In genomic region chr18:59696311-59697235, GRCh38 we compare ENCODE assay signal across 8 cellular contexts. TPM values are rescaled to one million over a fixed set of nuclear protein-coding genes. Genes with fewer than 3 reads are reported as not detected.
DNase-seq lines count a peak whose midpoint lies in the region; ATAC-seq lines count a peak whose summit lies in the region.

No MANE protein-coding gene starts in this region.

- H3K4me1 ChIP-seq in iPS-18a (ENCODE audit: control insufficient read depth, low read depth, low read length) = peaks cover 46% of the 10 kb centered on the region
- H3K4me1 ChIP-seq in CD4-positive, alpha-beta memory T cell (ENCODE audit: insufficient read depth, low read length) = no peaks in the 10 kb centered on the region
- H3K4me1 ChIP-seq in effector memory CD4-positive, alpha-beta T cell (ENCODE audit: control insufficient read depth, insufficient read depth, low read length, poor library complexity, severe bottlenecking) = no peaks in the 10 kb centered on the region

- H3K27ac ChIP-seq in iPS-18a (ENCODE audit: low read length) = no peak overlapping the region
- H3K27ac ChIP-seq in CD4-positive, alpha-beta memory T cell (ENCODE audit: low read depth, low read length) = no peak overlapping the region
- no peak overlapping the region for H3K27ac ChIP-seq in effector memory CD4-positive, alpha-beta T cell (ENCODE audit: insufficient read depth, low read length, poor library complexity, severe bottlenecking)

- intact Hi-C loops in CD4-positive, alpha-beta memory T cell (cut with micrococcal nuclease) = no loop called here

- no peaks in the 10 kb centered on the region for H3K9me3 ChIP-seq in iPS-18a (ENCODE audit: control insufficient read depth, low read depth, low read length)
- H3K9me3 ChIP-seq in CD4-positive, alpha-beta memory T cell (ENCODE audit: control insufficient read depth in 1 of 2, low read length in 2 of 2) = no peaks in the 10 kb centered on the region
- no peaks in the 10 kb centered on the region for H3K9me3 ChIP-seq in effector memory CD4-positive, alpha-beta T cell (ENCODE audit: control insufficient read depth, low read length)

- H3K4me1 Mint-ChIP-seq in activated naive CD8-positive, alpha-beta T cell treated with anti-CD3 and anti-CD28 coated beads, Interleukin-2, amount 50 U/mL, for 24 hours = peaks cover 7% of the 10 kb centered on the region
- H3K4me1 Mint-ChIP-seq in stimulated activated naive CD8-positive, alpha-beta T cell treated with anti-CD3 and anti-CD28 coated beads, Interleukin-15, Interleukin-2, amounts not matched to agents 100 ng/mL and 50 ng/mL, for 24 hours (ENCODE audit: low read depth) = peaks cover 11% of the 10 kb centered on the region
- peaks cover 2 to 15% (median 13%) of the 10 kb centered on the region in 4 donors for H3K4me1 Mint-ChIP-seq in CD4-positive, alpha-beta memory T cell

- H3K4me3 Mint-ChIP-seq in activated naive CD8-positive, alpha-beta T cell treated with anti-CD3 and anti-CD28 coated beads, Interleukin-2, amount 50 U/mL, for 24 hours = no peak overlapping the region
- H3K4me3 Mint-ChIP-seq in stimulated activated naive CD8-positive, alpha-beta T cell treated with anti-CD3 and anti-CD28 coated beads, Interleukin-15, Interleukin-2, amounts not matched to agents 100 ng/mL and 50 ng/mL, for 24 hours = peak overlapping the region; percentile 0
- peak overlapping the region in 2 of 8 donors; percentile 17 to 29 for H3K4me3 Mint-ChIP-seq in CD4-positive, alpha-beta memory T cell

- H3K9ac ChIP-seq in iPS-18a (ENCODE audit: low read length) = peak overlapping the region; percentile 31

- peaks cover 62% of the 10 kb centered on the region for H3K27me3 ChIP-seq in iPS-18a (ENCODE audit: control insufficient read depth, insufficient read depth, low read length)
- peaks cover 5% of the 10 kb centered on the region for H3K27me3 ChIP-seq in CD4-positive, alpha-beta memory T cell (ENCODE audit: insufficient read depth, low read length)
- H3K27me3 ChIP-seq in effector memory CD4-positive, alpha-beta T cell (replicated peaks; ENCODE audit: control insufficient read depth, insufficient read depth, low read length, poor library complexity, severe bottlenecking) = peaks cover 8% of the 10 kb centered on the region

- DNase-seq in activated naive CD8-positive, alpha-beta T cell treated with anti-CD3 and anti-CD28 coated beads, Interleukin-2, amount 50 U/mL, for 24 hours = no peak
- DNase-seq in CD4-positive, alpha-beta memory T cell = no peak
- no peak for DNase-seq in effector memory CD4-positive, alpha-beta T cell
- DNase-seq in stimulated activated CD4-positive, alpha-beta T cell treated with anti-CD3 and anti-CD28 coated beads, Interleukin-4, amount 100 ng/mL, for 4 hours = no peak

- H3K27me3 Mint-ChIP-seq in activated naive CD8-positive, alpha-beta T cell treated with anti-CD3 and anti-CD28 coated beads, Interleukin-2, amount 50 U/mL, for 24 hours = peaks cover 48% of the 10 kb centered on the region
- peaks cover 65% of the 10 kb centered on the region for H3K27me3 Mint-ChIP-seq in stimulated activated naive CD8-positive, alpha-beta T cell treated with anti-CD3 and anti-CD28 coated beads, Interleukin-15, Interleukin-2, amounts not matched to agents 100 ng/mL and 50 ng/mL, for 24 hours
- peaks cover 30 to 40% of the 10 kb centered on the region in 2 donors for H3K27me3 Mint-ChIP-seq in CD4-positive, alpha-beta memory T cell

- no peaks in the 10 kb centered on the region for H3K36me3 ChIP-seq in iPS-18a (ENCODE audit: control insufficient read depth, low read depth, low read length)
- H3K36me3 ChIP-seq in CD4-positive, alpha-beta memory T cell (ENCODE audit: insufficient read depth, low read length) = no peaks in the 10 kb centered on the region
- H3K36me3 ChIP-seq in effector memory CD4-positive, alpha-beta T cell (ENCODE audit: control insufficient read depth, insufficient read depth, low read length) = no peaks in the 10 kb centered on the region

- CTCF ChIA-PET in CD4-positive, alpha-beta memory T cell (lab: Charles Lee; ENCODE audit: partially characterized antibody) = no interaction called here

- POLR2A ChIA-PET in CD4-positive, alpha-beta memory T cell (lab: Charles Lee; ENCODE audit: partially characterized antibody) = no interaction called here

- no peaks in the 10 kb centered on the region for H3K9me3 Mint-ChIP-seq in activated naive CD8-positive, alpha-beta T cell treated with anti-CD3 and anti-CD28 coated beads, Interleukin-2, amount 50 U/mL, for 24 hours
- no peaks in the 10 kb centered on the region for H3K9me3 Mint-ChIP-seq in stimulated activated naive CD8-positive, alpha-beta T cell treated with anti-CD3 and anti-CD28 coated beads, Interleukin-15, Interleukin-2, amounts not matched to agents 100 ng/mL and 50 ng/mL, for 24 hours
- no peaks in the 10 kb centered on the region for H3K9me3 Mint-ChIP-seq in CD4-positive, alpha-beta memory T cell

- H3K27ac Mint-ChIP-seq in activated naive CD8-positive, alpha-beta T cell treated with anti-CD3 and anti-CD28 coated beads, Interleukin-2, amount 50 U/mL, for 24 hours = no peak overlapping the region
- H3K27ac Mint-ChIP-seq in stimulated activated naive CD8-positive, alpha-beta T cell treated with anti-CD3 and anti-CD28 coated beads, Interleukin-15, Interleukin-2, amounts not matched to agents 100 ng/mL and 50 ng/mL, for 24 hours = no peak overlapping the region
- no peak overlapping the region for H3K27ac Mint-ChIP-seq in CD4-positive, alpha-beta memory T cell

- H3K36me3 Mint-ChIP-seq in activated naive CD8-positive, alpha-beta T cell treated with anti-CD3 and anti-CD28 coated beads, Interleukin-2, amount 50 U/mL, for 24 hours (ENCODE audit: low read depth) = no peaks in the 10 kb centered on the region
- H3K36me3 Mint-ChIP-seq in stimulated activated naive CD8-positive, alpha-beta T cell treated with anti-CD3 and anti-CD28 coated beads, Interleukin-15, Interleukin-2, amounts not matched to agents 100 ng/mL and 50 ng/mL, for 24 hours (ENCODE audit: low read depth) = no peaks in the 10 kb centered on the region
- no peaks in the 10 kb centered on the region for H3K36me3 Mint-ChIP-seq in CD4-positive, alpha-beta memory T cell

- H3K4me3 ChIP-seq in GM08714 (ENCODE audit: low read length) (peak overlapping the region; percentile 30; the same call in 1 of the 2 replicates), iPS-18a (ENCODE audit: low read length) (peak overlapping the region; percentile 64)
- H3K4me3 ChIP-seq in CD4-positive, alpha-beta memory T cell (ENCODE audit: low read length in 2 of 2) = no peak overlapping the region
- H3K4me3 ChIP-seq in effector memory CD4-positive, alpha-beta T cell (ENCODE audit: insufficient read depth, low read depth, low read length, poor library complexity, severe bottlenecking) = no peak overlapping the region

- ATAC-seq in HG02759 (IDR thresholded peaks at IDR 0.05; ENCODE audit: unreplicated experiment) = peak; percentile 47
- ATAC-seq in activated naive CD8-positive, alpha-beta T cell treated with anti-CD3 and anti-CD28 coated beads, Interleukin-2, amount 50 U/mL, for 24 hours = peak; percentile 16

RNA-seq across cellular contexts. Expression of gene CCBE1, which starts 0.7 kb away (rescaled TPM):
- total RNA-seq in CD4-positive, alpha-beta memory T cell = not detected
- polyA plus RNA-seq in CD4-positive, alpha-beta memory T cell = not detected

Comparison
In these comparisons a context has a peak if more than half of its experiments do, and no peak if none do; other contexts are left out.
1. H3K4me3 ChIP-seq: peak in GM08714 (single experiment) and iPS-18a (single experiment); none in CD4-positive, alpha-beta memory T cell (0 of 2) and effector memory CD4-positive, alpha-beta T cell (single experiment).